Comparison of ENCODE assay signal across 27 cellular contexts in genomic region chr2:64244049-64244446, GRCh38.
"Had no signal": no experiment of that assay in that cellular context is flagged by ENCODE, and none has a peak within 500 bp of the region (broad histone marks: within the 10 kb centered on the region; RNA-seq: fewer than 3 reads in every experiment).

No MANE protein-coding gene starts in this region.

- H3K9me3 Mint-ChIP-seq: activated naive CD4-positive, alpha-beta T cell treated with anti-CD3 and anti-CD28 coated beads for 36 hours; activated naive CD8-positive, alpha-beta T cell treated with anti-CD3 and anti-CD28 coated beads for 36 hours; effector memory CD8-positive, alpha-beta T cell; immature natural killer cell; natural killer cell treated with Interleukin-12 subunit alpha and Interleukin-12 subunit beta and Interleukin-15 and Interleukin-18, amount 100 ng/mL, for 72 hours had no signal

- H3K4me1 ChIP-seq: adrenal gland, body of pancreas, left lung, spleen, testis, uterus had no signal

- H3K36me3 Mint-ChIP-seq: activated CD4-positive, alpha-beta memory T cell treated with anti-CD3 and anti-CD28 coated beads for 36 hours; activated naive CD8-positive, alpha-beta T cell treated with anti-CD3 and anti-CD28 coated beads for 36 hours; immature natural killer cell had no signal

- H3K27me3 ChIP-seq: adrenal gland, body of pancreas, left lung, spleen, testis, uterus had no signal

- H3K4me3 ChIP-seq: adrenal gland, body of pancreas, left lung, spleen, testis, uterus had no signal

- H3K27me3 Mint-ChIP-seq: activated naive CD8-positive, alpha-beta T cell treated with anti-CD3 and anti-CD28 coated beads for 36 hours had no signal

- H3K27ac Mint-ChIP-seq: activated CD4-positive, alpha-beta memory T cell treated with anti-CD3 and anti-CD28 coated beads for 36 hours; activated CD4-positive, alpha-beta T cell treated with anti-CD3 and anti-CD28 coated beads, Interleukin-2, amount 10 ng/mL, durations not matched to agents 24 days and 14 days; activated naive CD4-positive, alpha-beta T cell treated with anti-CD3 and anti-CD28 coated beads for 36 hours; activated naive CD8-positive, alpha-beta T cell treated with anti-CD3 and anti-CD28 coated beads for 36 hours; activated T-helper 1 cell treated with anti-CD3 and anti-CD28 coated beads, Interleukin-12 subunit alpha, Interleukin-12 subunit beta, Interleukin-2, Interleukin-4 antibody, amounts not matched to agents 30 ng/mL and 10 ng/mL and 1 ng/mL, durations not matched to agents 14 hours and 24 hours and 36 hours; effector memory CD8-positive, alpha-beta T cell had no signal

- H3K4me1 Mint-ChIP-seq: activated CD4-positive, alpha-beta T cell treated with anti-CD3 and anti-CD28 coated beads, Interleukin-2, amount 10 ng/mL, durations not matched to agents 24 days and 14 days; activated naive CD8-positive, alpha-beta T cell treated with anti-CD3 and anti-CD28 coated beads for 36 hours; immature natural killer cell had no signal

- ATAC-seq: body of pancreas; effector memory CD8-positive, alpha-beta T cell; left lung; natural killer cell treated with Interleukin-12 subunit alpha and Interleukin-12 subunit beta and Interleukin-15 and Interleukin-18, amount 100 ng/mL, for 72 hours had no signal

- H3K4me3 Mint-ChIP-seq: activated CD4-positive, alpha-beta memory T cell treated with anti-CD3 and anti-CD28 coated beads for 36 hours; activated CD4-positive, alpha-beta T cell treated with anti-CD3 and anti-CD28 coated beads, Interleukin-2, amount 10 ng/mL, durations not matched to agents 24 days and 14 days; activated naive CD4-positive, alpha-beta T cell treated with anti-CD3 and anti-CD28 coated beads for 36 hours; activated naive CD8-positive, alpha-beta T cell treated with anti-CD3 and anti-CD28 coated beads for 36 hours; activated T-helper 1 cell treated with anti-CD3 and anti-CD28 coated beads, Interleukin-12 subunit alpha, Interleukin-12 subunit beta, Interleukin-2, Interleukin-4 antibody, amounts not matched to agents 30 ng/mL and 10 ng/mL and 1 ng/mL, durations not matched to agents 14 hours and 24 hours and 36 hours; effector memory CD8-positive, alpha-beta T cell; immature natural killer cell; natural killer cell treated with Interleukin-12 subunit alpha and Interleukin-12 subunit beta and Interleukin-15 and Interleukin-18, amount 100 ng/mL, for 72 hours had no signal

- H3K9me3 ChIP-seq: adrenal gland, body of pancreas, left lung, spleen, testis, uterus had no signal

- DNase-seq: activated CD4-positive, alpha-beta memory T cell treated with anti-CD3 and anti-CD28 coated beads for 36 hours; activated CD4-positive, alpha-beta T cell treated with anti-CD3 and anti-CD28 coated beads, Interleukin-2, amount 10 ng/mL, durations not matched to agents 24 days and 14 days; activated CD4-positive, CD25-positive, alpha-beta regulatory T cell treated with anti-CD3 and anti-CD28 coated beads, Interleukin-2, amount 50 U/mL, for 72 hours; activated CD8-positive, alpha-beta memory T cell treated with anti-CD3 and anti-CD28 coated beads, Interleukin-2, amount 50 U/mL, for 4 hours; activated effector memory CD4-positive, alpha-beta T cell treated with anti-CD3 and anti-CD28 coated beads, Interleukin-2, amount 50 U/mL, for 16 hours; activated naive CD4-positive, alpha-beta T cell treated with anti-CD3 and anti-CD28 coated beads for 36 hours; activated naive CD8-positive, alpha-beta T cell treated with anti-CD3 and anti-CD28 coated beads for 36 hours; activated T-cell treated with anti-CD3 and anti-CD28 coated beads, Interleukin-2, amount 50 U/mL, for 1 hour; adrenal gland; aorta; body of pancreas; cortex of kidney; effector memory CD8-positive, alpha-beta T cell; immature natural killer cell; kidney glomerular epithelial cell; left lung; midbrain; right cardiac atrium; spleen; stimulated activated CD4-positive, alpha-beta T cell treated with anti-CD3 and anti-CD28 coated beads, Interleukin-2, amount 100 ng/mL, for 48 hours; stimulated activated naive CD4-positive, alpha-beta T cell treated with Interleukin-2 at 50 U/mL for 16 hours; T-helper 2 cell; testis; trophoblast cell; uterus had no signal

- H3K36me3 ChIP-seq: adrenal gland, left lung, spleen, uterus had no signal

- H3K27ac ChIP-seq: adrenal gland, body of pancreas, left lung, spleen, testis, uterus had no signal
